Comparison of ENCODE assay signal across 1 cellular context in genomic region chr1:204280562-204280961, GRCh38.
TF ChIP-seq lines count a peak whose summit lies in the region.

No MANE protein-coding gene starts in this region.

TF ChIP-seq in liver, 16 proteins besides CTCF, POLR2A, EP300 and RAD21 (continued from another document):
- no peak for TF ChIP-seq ZBTB33 (IDR thresholded peaks at IDR 0.05)
- TF ChIP-seq SP1 (IDR thresholded peaks at IDR 0.05) = no peak
- TF ChIP-seq ATF3 (IDR thresholded peaks at IDR 0.05) = no peak
- TF ChIP-seq HNF4A (conservative IDR thresholded peaks at IDR 0.05) = no peak
TF ChIP-seq in liver: peak in this region for 0.
